In the genomic region with DNA sequence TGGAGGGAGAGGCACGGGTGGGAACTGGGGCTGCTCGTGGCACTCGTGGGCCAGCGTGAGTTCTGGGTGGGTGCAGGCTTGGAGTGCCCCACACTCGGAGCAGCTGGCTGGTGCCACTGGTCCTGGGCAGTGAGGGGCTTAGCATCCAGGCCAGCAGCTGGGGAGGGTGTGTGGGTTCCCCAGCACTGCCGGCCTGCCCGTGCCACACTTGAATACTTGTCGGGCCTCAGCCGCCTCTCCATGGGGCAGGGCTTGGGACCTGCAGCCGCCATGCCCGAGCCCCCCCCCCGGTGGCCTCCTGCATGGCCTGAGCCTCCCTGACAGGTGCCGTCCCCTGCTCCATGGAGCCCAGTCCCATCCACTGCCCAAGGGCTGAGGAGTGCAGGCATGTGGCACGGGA, we compare ENCODE assay signal across 6 cellular contexts.
"Had no signal": no experiment of that assay in that cellular context is flagged by ENCODE, and none has a peak within 500 bp of the region (broad histone marks: within the 10 kb centered on the region; RNA-seq: fewer than 3 reads in every experiment).

No MANE protein-coding gene starts in this region.

- DNase-seq: H9, HCEC 1CT, KBM-7 had no signal

- H2AFZ ChIP-seq: GM23338 had no signal

- H3K4me2 ChIP-seq: GM23338 had no signal

- H3K4me3 ChIP-seq: GM23338 had no signal

- ATAC-seq: GM23338, HepG2 had no signal

- H3K27ac ChIP-seq: HL-60 had no signal
